Comparison of ENCODE assay signal across 23 cellular contexts in the genomic region with DNA sequence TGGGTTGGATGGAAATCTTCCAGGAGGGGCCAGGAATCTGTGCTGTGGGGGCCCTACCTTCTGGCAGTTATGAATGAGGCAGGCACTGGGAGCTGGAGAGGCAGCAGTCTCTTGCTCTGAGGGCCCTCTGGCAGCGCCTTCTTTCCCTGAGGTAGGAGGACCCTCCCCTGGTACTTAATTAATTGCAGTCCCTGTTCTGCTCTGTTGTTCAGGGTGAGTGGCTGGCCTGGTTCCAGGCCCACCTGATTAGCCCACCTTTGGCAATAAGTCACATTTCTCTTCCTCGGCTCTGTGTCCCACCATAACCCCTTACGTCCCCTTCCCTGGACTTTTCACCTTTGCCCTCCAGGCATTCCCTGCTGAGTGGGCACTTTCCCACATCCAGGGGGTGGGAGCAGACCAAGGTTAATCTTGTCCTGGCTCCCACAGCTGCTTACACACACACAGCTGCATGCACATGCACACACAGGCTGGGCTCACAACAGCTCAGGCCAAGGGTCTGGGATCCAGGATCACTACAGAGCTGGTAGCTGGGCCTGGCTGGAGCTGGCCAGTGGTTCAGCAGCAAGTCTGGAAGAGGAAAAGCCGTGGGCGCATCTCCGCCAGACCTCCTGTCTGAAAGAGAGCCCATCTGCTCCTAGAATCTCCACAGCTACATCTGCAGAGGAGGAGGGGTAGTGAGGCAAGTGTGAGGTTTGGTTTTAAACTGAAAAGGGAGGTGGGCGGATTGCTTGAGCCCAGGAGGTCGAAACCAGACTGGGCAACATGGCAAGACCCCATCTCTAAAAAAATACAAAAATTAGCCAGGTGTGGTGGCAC. TPM values are rescaled to one million over a fixed set of nuclear protein-coding genes. Genes with fewer than 3 reads are reported as not detected.
A peak's percentile ranks its signal among the peaks of the same experiment; 100 is the strongest.
DNase-seq lines count a peak whose midpoint lies in the region; ATAC-seq and TF ChIP-seq lines count a peak whose summit lies in the region.
"Had no signal": no experiment of that assay in that cellular context is flagged by ENCODE, and none has a peak within 500 bp of the region (broad histone marks: within the 10 kb centered on the region; RNA-seq: fewer than 3 reads in every experiment).

No MANE protein-coding gene starts in this region.

- H3K4me1 ChIP-seq in PC-9 (replicated peaks; ENCODE audit: insufficient read depth): peaks cover 14% of the 10 kb centered on the region
- H3K4me1 ChIP-seq in GM23338 (ENCODE audit: insufficient read depth): peaks cover 21% of the 10 kb centered on the region

- H3K4me3 ChIP-seq in PC-9 (no peak overlapping the region), GM23338 (no peak overlapping the region)
- H3K4me3 ChIP-seq: mucosa of descending colon, SJSA1, vagina had no signal

- no peak overlapping the region for H3K4me2 ChIP-seq in PC-9
- no peak overlapping the region for H3K4me2 ChIP-seq in GM23338

- H4K20me1 ChIP-seq in PC-9 (ENCODE audit: insufficient read depth): no peaks in the 10 kb centered on the region
- peaks cover 14% of the 10 kb centered on the region for H4K20me1 ChIP-seq in GM23338 (replicated peaks; ENCODE audit: insufficient read depth)

- DNase-seq in DMS79 treated with DMSO at 0.1 percent for 48 hours (lab: John Stamatoyannopoulos, UW) (peak; percentile 24), DMS79 (lab: John Stamatoyannopoulos, UW) (no peak), ELF-1 (ENCODE audit: low read depth, low spot score) (peak; percentile 53), neural crest cell (ENCODE audit: low read depth, low spot score) (no peak), PC-9 (no peak), GM23338 (ENCODE audit: low spot score) (no peak)
- no peak for DNase-seq in stimulated activated naive B cell treated with anti-CD40 and anti-IgM and Interleukin-4, amounts not matched to agents 10 μg/mL and 1 μg/mL and 100 μg/mL, for 72 hours
- DNase-seq: 8988T; activated CD4-positive, alpha-beta T cell treated with anti-CD3 and anti-CD28 coated beads, Interleukin-2, amount 50 U/mL, for 4 hours; COR-L47; head of caudate nucleus; HFFc6; Kasumi-1; mucosa of descending colon; NCI-H2081 treated with DMSO at 0.1 percent for 48 hours; NCI-H526 treated with DMSO at 0.1 percent for 48 hours; PC-3; stimulated activated CD4-positive, alpha-beta T cell treated with anti-CD3 and anti-CD28 coated beads, Interleukin-12 subunit alpha, Interleukin-12 subunit beta, amount 100 ng/mL, for 4 hours; T-helper 2 cell; WERI-Rb-1 had no signal

- intact Hi-C loops in PC-9 (cut with micrococcal nuclease; ENCODE audit: unreplicated experiment): no loop called here

- H2AFZ ChIP-seq in PC-9 (no peak overlapping the region), GM23338 (no peak overlapping the region)

- no TSS peak for BruUV-seq in PC-9 (replicated peaks; lab: Mats Ljungman, UMichigan)

- H3K27me3 Mint-ChIP-seq in brain (peaks cover 5% of the 10 kb centered on the region), neural crest cell (ENCODE audit: low read depth) (peaks cover 3% of the 10 kb centered on the region), GM23338 (ENCODE audit: insufficient read depth, low read depth, poor library complexity) (peaks cover 2% of the 10 kb centered on the region)
- peaks cover 7 to 8% of the 10 kb centered on the region in 2 donors for H3K27me3 Mint-ChIP-seq in stimulated activated naive B cell treated with anti-CD40 and anti-IgM and Interleukin-4, amounts not matched to agents 10 μg/mL and 1 μg/mL and 100 μg/mL, for 72 hours

- peak overlapping the region; percentile 60 to 87 (median 85) for H3K27ac Mint-ChIP-seq in brain
- H3K27ac Mint-ChIP-seq in neural crest cell (ENCODE audit: unreplicated experiment): peak overlapping the region; percentile 71
- no peak overlapping the region for H3K27ac Mint-ChIP-seq in GM23338
- H3K27ac Mint-ChIP-seq in stimulated activated naive B cell treated with anti-CD40 and anti-IgM and Interleukin-4, amounts not matched to agents 10 μg/mL and 1 μg/mL and 100 μg/mL, for 72 hours: no peak overlapping the region
- H3K27ac Mint-ChIP-seq: HFFc6 had no signal

- H3K27me3 ChIP-seq in PC-9 (ENCODE audit: insufficient read depth, low read depth) (no peaks in the 10 kb centered on the region), GM23338 (ENCODE audit: insufficient read depth) (no peaks in the 10 kb centered on the region)
- H3K27me3 ChIP-seq: vagina had no signal

- H3K9me2 ChIP-seq in PC-9 (ENCODE audit: insufficient read depth): no peaks in the 10 kb centered on the region
- H3K9me2 ChIP-seq in GM23338 (ENCODE audit: insufficient read depth): no peaks in the 10 kb centered on the region

- TF ChIP-seq CTCF in brain (conservative IDR thresholded peaks at IDR 0.05) (no peak), neural crest cell (conservative IDR thresholded peaks at IDR 0.05) (no peak), PC-9 (conservative IDR thresholded peaks at IDR 0.05) (no peak), GM23338 (conservative IDR thresholded peaks at IDR 0.05; ENCODE audit: low read depth in 2 of 2) (no peak)

- H3K36me3 ChIP-seq in PC-9 (ENCODE audit: low read depth) (no peaks in the 10 kb centered on the region), GM23338 (ENCODE audit: insufficient read depth) (no peaks in the 10 kb centered on the region)
- H3K36me3 ChIP-seq: SJSA1, vagina, WERI-Rb-1 had no signal

- peak overlapping the region in 3 of 5 experiments; percentile 16 to 67 (median 21) for H3K4me3 Mint-ChIP-seq in brain
- peak overlapping the region; percentile 72 for H3K4me3 Mint-ChIP-seq in neural crest cell
- no peak overlapping the region for H3K4me3 Mint-ChIP-seq in GM23338
- no peak overlapping the region for H3K4me3 Mint-ChIP-seq in stimulated activated naive B cell treated with anti-CD40 and anti-IgM and Interleukin-4, amounts not matched to agents 10 μg/mL and 1 μg/mL and 100 μg/mL, for 72 hours
- H3K4me3 Mint-ChIP-seq: HFFc6 had no signal

- H3K4me1 Mint-ChIP-seq in brain: peaks cover 64% of the 10 kb centered on the region
- peaks cover 46% of the 10 kb centered on the region for H3K4me1 Mint-ChIP-seq in neural crest cell
- H3K4me1 Mint-ChIP-seq in GM23338: peaks cover 45% of the 10 kb centered on the region
- peaks cover 13 to 19% of the 10 kb centered on the region in 2 donors for H3K4me1 Mint-ChIP-seq in stimulated activated naive B cell treated with anti-CD40 and anti-IgM and Interleukin-4, amounts not matched to agents 10 μg/mL and 1 μg/mL and 100 μg/mL, for 72 hours

- H3K27ac ChIP-seq in PC-9: no peak overlapping the region
- no peak overlapping the region for H3K27ac ChIP-seq in GM23338 (ENCODE audit: low read depth)
- H3K27ac ChIP-seq: SJSA1, vagina, WERI-Rb-1 had no signal

- peaks cover 15% of the 10 kb centered on the region for H3K79me2 ChIP-seq in PC-9 (ENCODE audit: low read depth)
- peaks cover 39% of the 10 kb centered on the region for H3K79me2 ChIP-seq in GM23338 (replicated peaks; ENCODE audit: insufficient read depth)

- H3K9me3 Mint-ChIP-seq in brain: no peaks in the 10 kb centered on the region
- no peaks in the 10 kb centered on the region for H3K9me3 Mint-ChIP-seq in neural crest cell
- H3K9me3 Mint-ChIP-seq in GM23338: no peaks in the 10 kb centered on the region
- no peaks in the 10 kb centered on the region for H3K9me3 Mint-ChIP-seq in stimulated activated naive B cell treated with anti-CD40 and anti-IgM and Interleukin-4, amounts not matched to agents 10 μg/mL and 1 μg/mL and 100 μg/mL, for 72 hours
- H3K9me3 Mint-ChIP-seq: HFFc6 had no signal

- POLR2A ChIA-PET in PC-9 (lab: Charles Lee; ENCODE audit: unreplicated experiment): no interaction called here

- no peaks in the 10 kb centered on the region for H3K36me3 Mint-ChIP-seq in brain
- no peaks in the 10 kb centered on the region for H3K36me3 Mint-ChIP-seq in neural crest cell (ENCODE audit: low read depth)
- peaks cover 14% of the 10 kb centered on the region; the same call in 2 of the 3 replicates for H3K36me3 Mint-ChIP-seq in GM23338 (ENCODE audit: low read depth)
- H3K36me3 Mint-ChIP-seq in stimulated activated naive B cell treated with anti-CD40 and anti-IgM and Interleukin-4, amounts not matched to agents 10 μg/mL and 1 μg/mL and 100 μg/mL, for 72 hours: no peaks in the 10 kb centered on the region

- CTCF ChIA-PET in PC-9 (lab: Charles Lee): interaction anchor here (0.6 kb wide), 1 partner anchor 134 kb away, joined by 3 read pairs; no protein-coding TSS in a partner anchor

- peaks cover 9% of the 10 kb centered on the region; the same call in 1 of the 2 replicates for H3F3A ChIP-seq in PC-9 (ENCODE audit: insufficient read depth, low read depth)
- H3F3A ChIP-seq in GM23338 (replicated peaks; ENCODE audit: low read depth): 0 out of 2 replicates have a peak, but pooled peaks cover 4% of the 10 kb centered on the region

- ATAC-seq in GM23338: no peak
- no peak for ATAC-seq in stimulated activated naive B cell treated with anti-CD40 and anti-IgM and Interleukin-4, amounts not matched to agents 10 μg/mL and 1 μg/mL and 100 μg/mL, for 72 hours (replicated peaks)
- ATAC-seq: mucosa of descending colon, PC-3 had no signal

- H3K9me3 ChIP-seq in PC-9 (ENCODE audit: insufficient read depth, low read depth): no peaks in the 10 kb centered on the region
- H3K9me3 ChIP-seq: mucosa of descending colon, SJSA1, vagina had no signal

TF ChIP-seq in GM23338, 12 proteins besides CTCF, POLR2A, EP300 and RAD21 (continues in another document):
- TF ChIP-seq JUNB (IDR thresholded peaks at IDR 0.05; ENCODE audit: unreplicated experiment) (no peak), ZNF331 (CRISPR knock-in tag; IDR thresholded peaks at IDR 0.05; ENCODE audit: low read depth) (no peak), EZH2phosphoT487 (IDR thresholded peaks at IDR 0.05; ENCODE audit: unreplicated experiment) (no peak)

RNA-seq across cellular contexts. Expression of gene CDK18, which starts 3.6 kb away (rescaled TPM):
- polyA plus RNA-seq in brain (ENCODE audit: insufficient read depth, low read depth, low replicate concordance) (73.1 TPM), GM23338 (2016; fragmentation: Nextera tagmentation; extraction: Ambion mirVana) (17.3 and 21.1 TPM in 2 replicates)
- total RNA-seq in neural crest cell (26.4 and 30.8 TPM in 2 replicates), PC-9 (2021) (35.3 and 36.2 TPM in 2 replicates)
- 34.3 and 46.5 TPM in 2 replicates for total RNA-seq in GM23338 (2014; rRNA removed; shearing (Covaris generic))

RNA-seq across cellular contexts. Expression of gene BLACAT1, which starts 52.3 kb away (rescaled TPM):
- polyA plus RNA-seq in brain (ENCODE audit: insufficient read depth, low read depth, low replicate concordance) (0.10 TPM), GM23338 (2016; fragmentation: Nextera tagmentation; extraction: Ambion mirVana) (1.5 and 1.6 TPM in 2 replicates)
- total RNA-seq in neural crest cell (3.8 and 3.9 TPM in 2 replicates), PC-9 (2021) (12.7 and 13.5 TPM in 2 replicates)
- total RNA-seq in GM23338 (2014; rRNA removed; shearing (Covaris generic)): 5.6 and 6.2 TPM in 2 replicates
- total RNA-seq: HFFc6, SJSA1 had no signal

Comparison
In these comparisons a context has a peak if more than half of its experiments do, and no peak if none do; other contexts are left out.
1. DNase-seq: peak in DMS79 treated with DMSO at 0.1 percent for 48 hours (single experiment) and ELF-1 (single experiment); none in DMS79 (single experiment), neural crest cell (single experiment), PC-9 (0 of 2), GM23338 (single experiment) and stimulated activated naive B cell treated with anti-CD40 and anti-IgM and Interleukin-4, amounts not matched to agents 10 μg/mL and 1 μg/mL and 100 μg/mL, for 72 hours (single experiment).
2. H3K27ac Mint-ChIP-seq: peak in brain (5 of 5) and neural crest cell (single experiment); none in GM23338 (single experiment) and stimulated activated naive B cell treated with anti-CD40 and anti-IgM and Interleukin-4, amounts not matched to agents 10 μg/mL and 1 μg/mL and 100 μg/mL, for 72 hours (single experiment).
3. H3K4me3 Mint-ChIP-seq: peak in brain (3 of 5) and neural crest cell (single experiment); none in GM23338 (single experiment) and stimulated activated naive B cell treated with anti-CD40 and anti-IgM and Interleukin-4, amounts not matched to agents 10 μg/mL and 1 μg/mL and 100 μg/mL, for 72 hours (0 of 2).